ENCODE assay signal across 8 cellular contexts in genomic region chr3:66971891-66972551, GRCh38. TPM values are rescaled to one million over a fixed set of nuclear protein-coding genes. Genes with fewer than 3 reads are reported as not detected.
DNase-seq lines count a peak whose midpoint lies in the region; ATAC-seq, FAIRE-seq and TF ChIP-seq lines count a peak whose summit lies in the region.

No MANE protein-coding gene starts in this region.

- H3K27ac ChIP-seq in OCI-LY7 (ENCODE audit: low read depth, low read length, poor library complexity, severe bottlenecking) (peak overlapping the region; percentile 73), esophagus squamous epithelium (peak overlapping the region in 1 of 4 donors; percentile 1)

- H3K27ac Mint-ChIP-seq in naive B cell, result peak overlapping the region in 5 of 6 donors; percentile 34 to 92 (median 78)
- H3K27ac Mint-ChIP-seq in stimulated activated naive B cell treated with anti-CD40 and anti-IgM and Interleukin-4, amounts not matched to agents 10 μg/mL and 1 μg/mL and 100 μg/mL, for 72 hours, result peak overlapping the region; percentile 90

- peaks cover 5 to 17% (median 11%) of the 10 kb centered on the region in 3 donors for H3K4me1 Mint-ChIP-seq in naive B cell
- H3K4me1 Mint-ChIP-seq in stimulated activated naive B cell treated with anti-CD40 and anti-IgM and Interleukin-4, amounts not matched to agents 10 μg/mL and 1 μg/mL and 100 μg/mL, for 72 hours, result peaks cover 0 to 18% of the 10 kb centered on the region in 2 donors

- ATAC-seq in GM21367 (IDR thresholded peaks at IDR 0.05; ENCODE audit: unreplicated experiment) (peak; percentile 99), naive B cell (ENCODE audit: low read depth in 2 of 2) (peak; percentile 92)
- ATAC-seq in stimulated activated naive B cell treated with anti-CD40 and anti-IgM and Interleukin-4, amounts not matched to agents 10 μg/mL and 1 μg/mL and 100 μg/mL, for 72 hours (replicated peaks), result peak; percentile 98 to 99

- H3K79me2 ChIP-seq in OCI-LY7 (ENCODE audit: insufficient read depth, low read depth, low read length), result no peaks in the 10 kb centered on the region

- H3K9me2 ChIP-seq in OCI-LY7 (ENCODE audit: insufficient read depth, low read length), result no peaks in the 10 kb centered on the region

- H2AFZ ChIP-seq in OCI-LY7 (ENCODE audit: low read length), result peak overlapping the region; percentile 97

- H3K4me1 ChIP-seq in OCI-LY7 (ENCODE audit: insufficient read depth, low read length, poor library complexity, severe bottlenecking) (peaks cover 21% of the 10 kb centered on the region), esophagus squamous epithelium (peaks cover 5 to 11% (median 5%) of the 10 kb centered on the region in 3 donors)

- H3K9me3 Mint-ChIP-seq in naive B cell, result no peaks in the 10 kb centered on the region
- H3K9me3 Mint-ChIP-seq in stimulated activated naive B cell treated with anti-CD40 and anti-IgM and Interleukin-4, amounts not matched to agents 10 μg/mL and 1 μg/mL and 100 μg/mL, for 72 hours, result no peaks in the 10 kb centered on the region

- H3K4me2 ChIP-seq in OCI-LY7 (ENCODE audit: low read length), result peak overlapping the region; percentile 73

- DNase-seq in D721Med (ENCODE audit: insufficient read length, low spot score), result peak; percentile 45
- peak; percentile 53 for DNase-seq in HS-5 (ENCODE audit: low read depth)
- peak; percentile 94 for DNase-seq in OCI-LY7 (ENCODE audit: low spot score)
- peak; percentile 59 for DNase-seq in activated T-cell treated with anti-CD3 and anti-CD28 coated beads, Interleukin-2, amount 50 U/mL, for 1 hour
- DNase-seq in esophagus squamous epithelium (lab: John Stamatoyannopoulos, UW), result peak; percentile 20
- DNase-seq in naive B cell, result peak; percentile 71
- DNase-seq in stimulated activated naive B cell treated with anti-CD40 and anti-IgM and Interleukin-4, amounts not matched to agents 10 μg/mL and 1 μg/mL and 100 μg/mL, for 72 hours, result peak; percentile 73

- peak overlapping the region; percentile 76 to 93 (median 88) for H3K4me3 Mint-ChIP-seq in naive B cell
- H3K4me3 Mint-ChIP-seq in stimulated activated naive B cell treated with anti-CD40 and anti-IgM and Interleukin-4, amounts not matched to agents 10 μg/mL and 1 μg/mL and 100 μg/mL, for 72 hours, result peak overlapping the region; percentile 74 to 83

- CTCF ChIA-PET in OCI-LY7 (lab: Charles Lee; ENCODE audit: unreplicated experiment), result interaction anchor here (0.5 to 2.7 kb wide), 15 partner anchors 16 to 1906 kb away, joined by 3 to 16 read pairs (median 4); no protein-coding TSS in a partner anchor

- intact Hi-C loops in OCI-LY7 (cut with micrococcal nuclease; ENCODE audit: unreplicated experiment) (loop anchor here (1.0 to 2.0 kb wide), 3 partner anchors 33 to 141 kb away; no protein-coding TSS in a partner anchor), esophagus squamous epithelium (cut with DNase I) (loop anchor here (10.0 kb wide), 1 partner anchor 1903 kb away; no protein-coding TSS in a partner anchor)

- H3K27me3 Mint-ChIP-seq in naive B cell, result peaks cover 0 to 5% (median 3%) of the 10 kb centered on the region in 3 donors
- H3K27me3 Mint-ChIP-seq in stimulated activated naive B cell treated with anti-CD40 and anti-IgM and Interleukin-4, amounts not matched to agents 10 μg/mL and 1 μg/mL and 100 μg/mL, for 72 hours, result no peaks in the 10 kb centered on the region

- H4K20me1 ChIP-seq in OCI-LY7 (ENCODE audit: insufficient read depth, low read length), result no peaks in the 10 kb centered on the region

- FAIRE-seq in D721Med (lab: Jason Lieb, UNC), result peak; percentile 60

- peak; percentile 73 for TF ChIP-seq CTCF in D721Med (IDR thresholded peaks at IDR 0.05; ENCODE audit: insufficient read depth, missing control alignments)
- TF ChIP-seq CTCF in OCI-LY7 (conservative IDR thresholded peaks at IDR 0.05; ENCODE audit: low read length), result peak; percentile 95
- TF ChIP-seq CTCF in esophagus squamous epithelium (IDR thresholded peaks at IDR 0.05), result peak in 5 of 6 experiments; percentile 58 to 77 (median 68)

- TF ChIP-seq POLR2A in esophagus squamous epithelium (IDR thresholded peaks at IDR 0.05), result no peak

- H3K27me3 ChIP-seq in esophagus squamous epithelium, result no peaks in the 10 kb centered on the region

- H3K36me3 ChIP-seq in OCI-LY7 (ENCODE audit: insufficient read depth, low read length) (no peaks in the 10 kb centered on the region), esophagus squamous epithelium (no peaks in the 10 kb centered on the region)

- 5 to 17% methylated on average over 16 to 20 of the region's 22 CpGs for WGBS in esophagus squamous epithelium, 2 donors

- TSS peak; percentile 56 for BruUV-seq in OCI-LY7 (replicated peaks; lab: Mats Ljungman, UMichigan)

- no peaks in the 10 kb centered on the region for H3K36me3 Mint-ChIP-seq in naive B cell
- no peaks in the 10 kb centered on the region for H3K36me3 Mint-ChIP-seq in stimulated activated naive B cell treated with anti-CD40 and anti-IgM and Interleukin-4, amounts not matched to agents 10 μg/mL and 1 μg/mL and 100 μg/mL, for 72 hours

- H3K9me3 ChIP-seq in OCI-LY7 (ENCODE audit: low read length), result no peaks in the 10 kb centered on the region
- H3K9me3 ChIP-seq in esophagus squamous epithelium, result no peaks in the 10 kb centered on the region

- H3K4me3 ChIP-seq in OCI-LY7 (ENCODE audit: low read depth, low read length, poor library complexity, severe bottlenecking) (peak overlapping the region; percentile 39), esophagus squamous epithelium (peak overlapping the region in 3 of 4 donors; percentile 24 to 55 (median 35))

- POLR2A ChIA-PET in OCI-LY7 (lab: Charles Lee), result interaction anchor here (0.6 to 4.7 kb wide), 23 partner anchors 9 to 152 kb away, joined by 3 to 41 read pairs (median 6); partner anchors contain the start of gene KBTBD8

RNA-seq across cellular contexts. Expression of gene KBTBD8, which starts 26.1 kb away (rescaled TPM):
- total RNA-seq in OCI-LY7 (2014; rRNA removed; shearing (Covaris generic)), result 16.4 and 18.4 TPM in 2 replicates
- total RNA-seq in OCI-LY7 (2022), result 24.8 and 26.3 TPM in 2 replicates
- total RNA-seq in esophagus squamous epithelium, result 1 to 10 TPM in 3 of 4 donors, under 1 TPM in 1; 0.95 to 2.8 (median 1.5) TPM
- polyA plus RNA-seq in naive B cell (ENCODE audit: low read depth in 6 of 6), result 10 to 100 TPM; 19.6 to 28.0 (median 21.9) TPM

Comparison
In these comparisons a context has a peak if more than half of its experiments do, and no peak if none do; other contexts are left out.
1. DNase-seq: peak in every context shown above with its lines; median percentile 94 in OCI-LY7; 73 in stimulated activated naive B cell treated with anti-CD40 and anti-IgM and Interleukin-4, amounts not matched to agents 10 μg/mL and 1 μg/mL and 100 μg/mL, for 72 hours; 71 in naive B cell; 59 in activated T-cell treated with anti-CD3 and anti-CD28 coated beads, Interleukin-2, amount 50 U/mL, for 1 hour; 53 in HS-5; 45 in D721Med; 20 in esophagus squamous epithelium.
2. RNA of gene KBTBD8, which starts 26.1 kb away (total RNA-seq): 16.4 to 26.3 TPM in OCI-LY7; 0.95 to 2.8 TPM in esophagus squamous epithelium; every median in the first group is over 4 times any median in the second.
3. Peak in every context shown above with its lines, with median percentiles within 50 percentile points of each other: CTCF ChIP-seq and ATAC-seq.